ENCODE assay signal across 20 cellular contexts in genomic region chr7:54799792-54800191, GRCh38. TPM values are rescaled to one million over a fixed set of nuclear protein-coding genes. Genes with fewer than 3 reads are reported as not detected.
DNase-seq lines count a peak whose midpoint lies in the region; ATAC-seq, FAIRE-seq and TF ChIP-seq lines count a peak whose summit lies in the region.
"Had no signal": no experiment of that assay in that cellular context is flagged by ENCODE, and none has a peak within 500 bp of the region (broad histone marks: within the 10 kb centered on the region; RNA-seq: fewer than 3 reads in every experiment).

No MANE protein-coding gene starts in this region.

- H3K79me2 ChIP-seq in endothelial cell of umbilical vein (ENCODE audit: control insufficient read depth, insufficient read depth, low read length), result no peaks in the 10 kb centered on the region

- TF ChIP-seq CTCF in endothelial cell of umbilical vein (IDR thresholded peaks at IDR 0.05; ENCODE audit: extremely low read depth in 1 of 2, insufficient read depth in 1 of 2, low read depth in 1 of 2, low read length in 2 of 2) (no peak), right lobe of liver (IDR thresholded peaks at IDR 0.05) (no peak), kidney (IDR thresholded peaks at IDR 0.05; ENCODE audit: borderline replicate concordance, extremely low read depth, insufficient read depth) (no peak)

- H3K4me1 ChIP-seq in right cardiac atrium (ENCODE audit: control insufficient read depth, insufficient read depth, low read length) (no peaks in the 10 kb centered on the region), endothelial cell of umbilical vein (ENCODE audit: control insufficient read depth, extremely low read depth, insufficient read depth, low read length) (no peaks in the 10 kb centered on the region), right lobe of liver (no peaks in the 10 kb centered on the region), kidney (ENCODE audit: control insufficient read depth in 1 of 2, insufficient read depth in 1 of 2, low read depth in 1 of 2, low read length in 2 of 2) (no peaks in the 10 kb centered on the region)

- no peaks in the 10 kb centered on the region for H3K9me1 ChIP-seq in endothelial cell of umbilical vein (replicated peaks; ENCODE audit: control insufficient read depth, extremely low read depth, insufficient read depth, low read length)

- no peak overlapping the region for H2AFZ ChIP-seq in endothelial cell of umbilical vein (ENCODE audit: low read depth, low read length)

- no peaks in the 10 kb centered on the region for H3K9me3 ChIP-seq in right cardiac atrium (ENCODE audit: control insufficient read depth, low read length)
- H3K9me3 ChIP-seq in endothelial cell of umbilical vein (replicated peaks; ENCODE audit: control insufficient read depth, insufficient read depth, low read length), result no peaks in the 10 kb centered on the region
- no peaks in the 10 kb centered on the region for H3K9me3 ChIP-seq in right lobe of liver
- no peaks in the 10 kb centered on the region for H3K9me3 ChIP-seq in kidney (ENCODE audit: control insufficient read depth in 1 of 2, low read length in 2 of 2)

- no peak for DNase-seq in right cardiac atrium
- DNase-seq in left ventricle myocardium superior, result no peak
- DNase-seq in endothelial cell of umbilical vein (ENCODE audit: low read depth, low spot score), result peak; percentile 23
- DNase-seq in right lobe of liver, result no peak
- no peak for DNase-seq in AG08395 (ENCODE audit: low spot score)
- no peak for DNase-seq in kidney
- DNase-seq in RCC 7860 (ENCODE audit: low spot score), result no peak
- DNase-seq: MM.1S; NCI-H1092; NCI-H1436; NCI-H1930; NCI-H2227 treated with DMSO at 0.1 percent for 48 hours; NCI-H510A treated with DMSO at 0.1 percent for 48 hours; NCI-H774; NK-92 treated with Interleukin-12 subunit alpha and Interleukin-12 subunit beta, amount 100 ng/mL, for 24 hours had no signal

- no peaks in the 10 kb centered on the region for H3K27me3 ChIP-seq in right cardiac atrium (ENCODE audit: control insufficient read depth, insufficient read depth)
- peaks cover 20 to 41% of the 10 kb centered on the region in 2 experiments for H3K27me3 ChIP-seq in endothelial cell of umbilical vein (ENCODE audit: control insufficient read depth in 2 of 2, insufficient read depth in 2 of 2, low read length in 2 of 2)
- no peaks in the 10 kb centered on the region for H3K27me3 ChIP-seq in right lobe of liver

- TF ChIP-seq POLR2A in endothelial cell of umbilical vein (IDR thresholded peaks at IDR 0.05; ENCODE audit: low read depth, low read length), result no peak
- no peak for TF ChIP-seq POLR2A in right lobe of liver (IDR thresholded peaks at IDR 0.05)

- H4K20me1 ChIP-seq in endothelial cell of umbilical vein (replicated peaks; ENCODE audit: control insufficient read depth, extremely low read depth, insufficient read depth, low read length), result no peaks in the 10 kb centered on the region

- ATAC-seq in right cardiac atrium (peak; percentile 59 to 88), left ventricle myocardium superior (no peak), right lobe of liver (peak in 3 of 4 donors; percentile 51 to 84 (median 68)), HG02852 (IDR thresholded peaks at IDR 0.05; ENCODE audit: unreplicated experiment) (no peak)
- ATAC-seq: K562, Panc1, Right ventricle myocardium inferior had no signal

- dilution Hi-C loops in endothelial cell of umbilical vein (cut with MboI; ENCODE audit: extremely low pct_ligation_motif_present, low sequenced_read_pairs), result no loop called here

- FAIRE-seq in endothelial cell of umbilical vein (lab: Jason Lieb, UNC), result no peak
- no peak for FAIRE-seq in kidney (lab: Jason Lieb, UNC)
- FAIRE-seq in RCC 7860 (lab: Jason Lieb, UNC), result no peak
- FAIRE-seq: H54, K562 had no signal

- H3K27ac ChIP-seq in right cardiac atrium (ENCODE audit: low read length) (no peak overlapping the region), endothelial cell of umbilical vein (ENCODE audit: insufficient read depth, low read depth, low read length) (no peak overlapping the region), right lobe of liver (no peak overlapping the region), kidney (ENCODE audit: low read depth in 2 of 2, low read length in 2 of 2) (no peak overlapping the region)

- H3K9ac ChIP-seq in endothelial cell of umbilical vein (replicated peaks; ENCODE audit: extremely low read depth, insufficient read depth, low read length) (no peak overlapping the region), kidney (ENCODE audit: low read length in 2 of 2) (no peak overlapping the region)

- CTCF ChIA-PET in endothelial cell of umbilical vein (lab: Charles Lee), result interaction anchor here (0.9 to 1.4 kb wide), 3 partner anchors 11 to 456 kb away, joined by 3 to 5 read pairs (median 3); no protein-coding TSS in a partner anchor

- H3K4me3 ChIP-seq in right cardiac atrium (ENCODE audit: low read length) (no peak overlapping the region), endothelial cell of umbilical vein (replicated peaks in 1 of 3; ENCODE audit: insufficient read depth in 1 of 3, low read depth in 1 of 3, low read length in 3 of 3) (no peak overlapping the region), right lobe of liver (no peak overlapping the region), kidney (ENCODE audit: low read length in 2 of 2) (no peak overlapping the region)
- H3K4me3 ChIP-seq: K562 had no signal

- no TSS peak for BruUV-seq in endothelial cell of umbilical vein (replicated peaks; lab: Mats Ljungman, UMichigan)

- WGBS in right cardiac atrium, result 23% methylated on average over 3 of the region's 3 CpGs
- WGBS in right lobe of liver (ENCODE audit: insufficient coverage, low coverage, low lambda C conversion rate, missing lambda C conversion rate), result 46% methylated on average over 3 of the region's 3 CpGs

- H3K4me2 ChIP-seq in endothelial cell of umbilical vein (ENCODE audit: insufficient read depth, low read length), result no peak overlapping the region

- intact Hi-C loops in right cardiac atrium (cut with DNase I), result no loop called here
- intact Hi-C loops in left ventricle myocardium superior (cut with micrococcal nuclease), result no loop called here
- intact Hi-C loops in endothelial cell of umbilical vein (cut with micrococcal nuclease), result no loop called here
- intact Hi-C loops in right lobe of liver (cut with DNase I), result no loop called here
- intact Hi-C loops in kidney (cut with DNase I), result no loop called here

- H3K36me3 ChIP-seq in endothelial cell of umbilical vein (ENCODE audit: control insufficient read depth in 2 of 2, extremely low read depth in 1 of 2, insufficient read depth in 2 of 2, low read length in 2 of 2), result no peaks in the 10 kb centered on the region
- H3K36me3 ChIP-seq in right lobe of liver, result no peaks in the 10 kb centered on the region
- H3K36me3 ChIP-seq in kidney (ENCODE audit: control insufficient read depth in 1 of 2, insufficient read depth in 2 of 2, low read length in 2 of 2), result no peaks in the 10 kb centered on the region

- POLR2A ChIA-PET in endothelial cell of umbilical vein (lab: Charles Lee), result no interaction called here

TF ChIP-seq in endothelial cell of umbilical vein, 7 proteins besides CTCF, POLR2A, EP300 and RAD21:
- TF ChIP-seq MYC (IDR thresholded peaks at IDR 0.05; ENCODE audit: low read depth, low read length) (no peak), GATA2 (IDR thresholded peaks at IDR 0.05; ENCODE audit: insufficient read depth, insufficient read length, low read depth, low read length) (no peak), JUN (IDR thresholded peaks at IDR 0.05; ENCODE audit: borderline replicate concordance, insufficient read depth, insufficient read length, low read depth) (no peak), FOS (IDR thresholded peaks at IDR 0.05; ENCODE audit: borderline replicate concordance, insufficient read depth, low read length) (no peak), EZH2 (IDR thresholded peaks at IDR 0.05; ENCODE audit: borderline replicate concordance, low read depth, low read length, severe bottlenecking) (no peak), POLR2AphosphoS5 (IDR thresholded peaks at IDR 0.05; ENCODE audit: insufficient read depth, low read depth, low read length) (no peak), MAX (IDR thresholded peaks at IDR 0.05; ENCODE audit: insufficient read depth, insufficient read length) (no peak)

RNA-seq across cellular contexts. Expression of gene SEC61G, which starts 40.8 kb away (rescaled TPM):
- total RNA-seq in right cardiac atrium (100 to 1,000 TPM in 1 of 4 donors, 10 to 100 TPM in 3; 72.3 to 126 (median 90.4) TPM), left ventricle myocardium superior (108 TPM), endothelial cell of umbilical vein (201 and 206 TPM in 2 replicates), right lobe of liver (100 to 1,000 TPM in 2 of 6 experiments, 10 to 100 TPM in 4; 44.0 to 171 (median 77.5) TPM), kidney (95.3 TPM)
- polyA plus RNA-seq in right cardiac atrium (329 TPM), endothelial cell of umbilical vein (221 and 401 TPM in 2 replicates), kidney (ENCODE audit: insufficient read depth, low read depth, low replicate concordance) (277 TPM)
- 220 and 293 TPM in 2 replicates for polyA plus RNA-seq in endothelial cell of umbilical vein (2011; cell fraction: cytosol; rRNA removed)
- polyA plus RNA-seq in endothelial cell of umbilical vein (2011; cell fraction: nucleus; rRNA removed), result 73.4 and 116 TPM in 2 replicates
- 439 and 629 TPM in 2 replicates for polyA plus RNA-seq in endothelial cell of umbilical vein (2012)
- polyA minus RNA-seq in endothelial cell of umbilical vein, result 62.6 and 70.1 TPM in 2 replicates
- polyA minus RNA-seq in endothelial cell of umbilical vein (2011; cell fraction: cytosol; rRNA and poly(A)+ RNA removed), result 72.9 TPM
- 25.8 and 30.0 TPM in 2 replicates for polyA minus RNA-seq in endothelial cell of umbilical vein (2011; cell fraction: nucleus; rRNA and poly(A)+ RNA removed)

Comparison
In these comparisons a context has a peak if more than half of its experiments do, and no peak if none do; other contexts are left out.
1. ATAC-seq: peak in right cardiac atrium (2 of 2) and right lobe of liver (3 of 4); none in left ventricle myocardium superior (single experiment) and HG02852 (single experiment).